1 cellular context compared by ENCODE assay signal in the genomic region with DNA sequence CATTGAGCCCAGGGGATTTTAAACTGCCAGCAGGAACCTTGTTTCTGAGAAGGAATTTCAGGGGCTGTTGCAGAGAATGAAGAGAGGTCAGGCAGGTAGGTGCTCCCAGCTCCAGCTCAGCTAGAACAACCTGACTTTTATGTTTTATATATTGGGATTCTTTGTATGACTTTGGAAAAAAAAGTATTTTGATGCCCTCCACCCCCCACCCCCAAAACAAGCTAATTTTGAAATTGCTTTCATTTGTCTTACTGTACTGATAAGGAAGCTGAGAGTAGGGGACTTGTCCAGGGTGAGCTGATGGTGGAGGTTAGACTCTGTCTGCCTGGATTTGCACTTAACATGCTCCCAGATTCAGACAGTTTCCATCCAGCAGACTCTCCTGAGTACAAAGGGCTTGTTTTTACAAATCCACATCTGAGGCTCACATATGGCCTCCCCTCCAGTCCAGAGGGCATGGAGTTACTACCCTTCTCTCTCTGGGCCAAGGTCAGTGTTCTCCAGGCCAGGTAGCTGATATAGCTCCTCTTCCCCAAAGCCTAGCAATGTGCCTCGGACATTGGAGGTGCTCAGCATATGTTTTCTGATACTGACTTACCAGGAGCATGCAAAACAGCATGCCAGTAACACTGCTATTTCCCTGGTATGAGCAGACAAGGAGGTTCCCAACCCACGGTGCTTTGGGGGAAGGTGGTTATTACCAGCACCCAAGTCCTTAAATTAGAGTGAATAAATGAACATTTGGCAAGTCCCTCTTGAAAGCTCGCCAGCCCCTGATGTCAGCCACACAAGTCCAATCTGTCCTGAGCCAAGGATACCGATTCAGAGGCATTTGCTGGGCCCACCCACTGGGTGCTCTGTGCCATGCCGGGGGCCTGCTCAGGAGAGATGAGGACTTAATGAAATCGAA.
TF ChIP-seq lines count a peak whose summit lies in the region.

No MANE protein-coding gene starts in this region.

TF ChIP-seq in HepG2, 621 proteins besides CTCF, POLR2A, EP300 and RAD21 (continued from another document and continues in another):
- TF ChIP-seq, protein P1, sequence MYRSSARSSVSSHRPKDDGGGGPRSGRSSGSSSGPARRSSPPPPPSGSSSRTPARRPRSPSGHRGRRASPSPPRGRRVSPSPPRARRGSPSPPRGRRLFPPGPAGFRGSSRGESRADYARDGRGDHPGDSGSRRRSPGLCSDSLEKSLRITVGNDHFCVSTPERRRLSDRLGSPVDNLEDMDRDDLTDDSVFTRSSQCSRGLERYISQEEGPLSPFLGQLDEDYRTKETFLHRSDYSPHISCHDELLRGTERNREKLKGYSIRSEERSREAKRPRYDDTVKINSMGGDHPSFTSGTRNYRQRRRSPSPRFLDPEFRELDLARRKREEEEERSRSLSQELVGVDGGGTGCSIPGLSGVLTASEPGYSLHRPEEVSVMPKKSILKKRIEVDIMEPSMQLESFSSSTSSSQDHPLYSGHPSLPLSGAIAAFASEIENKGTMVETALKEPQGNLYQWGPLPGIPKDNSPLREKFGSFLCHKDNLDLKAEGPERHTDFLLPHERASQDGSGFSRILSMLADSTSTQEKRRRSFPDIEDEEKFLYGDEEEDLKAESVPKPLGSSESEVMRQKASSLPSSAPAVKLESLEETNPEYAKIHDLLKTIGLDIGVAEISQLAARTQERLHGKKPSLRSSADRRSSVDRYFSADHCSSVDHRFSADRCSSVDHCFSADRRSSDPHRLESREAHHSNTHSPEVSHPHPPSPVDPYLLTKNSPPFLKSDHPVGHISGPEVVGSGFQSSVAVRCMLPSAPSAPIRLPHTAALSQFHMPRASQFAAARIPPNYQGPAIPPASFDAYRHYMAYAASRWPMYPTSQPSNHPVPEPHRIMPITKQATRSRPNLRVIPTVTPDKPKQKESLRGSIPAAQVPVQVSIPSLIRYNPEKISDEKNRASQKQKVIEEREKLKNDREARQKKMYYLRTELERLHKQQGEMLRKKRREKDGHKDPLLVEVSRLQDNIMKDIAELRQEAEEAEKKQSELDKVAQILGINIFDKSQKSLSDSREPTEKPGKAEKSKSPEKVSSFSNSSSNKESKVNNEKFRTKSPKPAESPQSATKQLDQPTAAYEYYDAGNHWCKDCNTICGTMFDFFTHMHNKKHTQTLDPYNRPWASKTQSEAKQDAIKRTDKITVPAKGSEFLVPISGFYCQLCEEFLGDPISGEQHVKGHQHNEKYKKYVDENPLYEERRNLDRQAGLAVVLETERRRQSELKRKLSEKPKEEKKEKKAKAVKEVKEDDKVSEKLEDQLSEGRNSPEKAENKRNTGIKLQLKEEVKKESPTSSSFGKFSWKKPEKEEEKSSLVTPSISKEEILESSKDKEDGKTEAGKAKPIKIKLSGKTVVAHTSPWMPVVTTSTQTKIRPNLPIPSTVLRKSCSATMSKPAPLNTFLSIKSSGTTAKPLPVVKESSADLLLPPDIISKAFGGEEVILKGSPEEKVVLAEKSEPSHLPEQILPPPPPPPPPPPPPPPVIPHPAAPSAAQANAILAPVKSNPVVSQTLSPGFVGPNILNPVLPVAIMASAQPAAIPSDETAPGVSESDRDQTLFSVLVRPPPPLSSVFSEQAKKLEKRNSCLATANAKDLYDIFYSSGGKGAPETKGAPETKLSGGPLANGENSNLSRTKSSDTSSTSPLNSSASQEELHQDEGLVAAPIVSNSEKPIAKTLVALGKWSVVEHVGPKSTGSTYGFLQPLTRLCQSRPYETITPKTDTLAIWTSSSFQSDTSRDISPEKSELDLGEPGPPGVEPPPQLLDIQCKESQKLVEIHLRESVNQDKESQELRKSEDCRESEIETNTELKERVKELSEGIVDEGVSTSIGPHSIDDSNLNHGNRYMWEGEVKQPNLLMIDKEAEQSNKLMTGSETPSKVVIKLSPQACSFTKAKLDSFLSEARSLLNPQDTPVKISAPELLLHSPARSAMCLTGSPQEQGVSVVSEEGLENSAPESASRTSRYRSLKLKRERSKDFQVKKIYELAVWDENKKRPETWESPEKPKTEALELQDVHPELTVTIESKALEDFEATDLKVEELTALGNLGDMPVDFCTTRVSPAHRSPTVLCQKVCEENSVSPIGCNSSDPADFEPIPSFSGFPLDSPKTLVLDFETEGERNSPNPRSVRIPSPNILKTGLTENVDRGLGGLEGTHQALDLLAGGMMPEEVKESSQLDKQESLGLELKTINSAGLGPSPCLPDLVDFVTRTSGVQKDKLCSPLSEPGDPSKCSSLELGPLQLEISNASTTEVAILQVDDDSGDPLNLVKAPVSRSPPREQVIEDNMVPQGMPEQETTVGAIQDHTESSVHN (CRISPR knock-in tag; IDR thresholded peaks at IDR 0.05): peak; percentile 86; the same call in 1 of the 2 replicates
- TF ChIP-seq, protein P2, sequence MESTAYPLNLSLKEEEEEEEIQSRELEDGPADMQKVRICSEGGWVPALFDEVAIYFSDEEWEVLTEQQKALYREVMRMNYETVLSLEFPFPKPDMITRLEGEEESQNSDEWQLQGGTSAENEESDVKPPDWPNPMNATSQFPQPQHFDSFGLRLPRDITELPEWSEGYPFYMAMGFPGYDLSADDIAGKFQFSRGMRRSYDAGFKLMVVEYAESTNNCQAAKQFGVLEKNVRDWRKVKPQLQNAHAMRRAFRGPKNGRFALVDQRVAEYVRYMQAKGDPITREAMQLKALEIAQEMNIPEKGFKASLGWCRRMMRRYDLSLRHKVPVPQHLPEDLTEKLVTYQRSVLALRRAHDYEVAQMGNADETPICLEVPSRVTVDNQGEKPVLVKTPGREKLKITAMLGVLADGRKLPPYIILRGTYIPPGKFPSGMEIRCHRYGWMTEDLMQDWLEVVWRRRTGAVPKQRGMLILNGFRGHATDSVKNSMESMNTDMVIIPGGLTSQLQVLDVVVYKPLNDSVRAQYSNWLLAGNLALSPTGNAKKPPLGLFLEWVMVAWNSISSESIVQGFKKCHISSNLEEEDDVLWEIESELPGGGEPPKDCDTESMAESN (CRISPR knock-in tag; conservative IDR thresholded peaks at IDR 0.05): peak; percentile 65; the same call in 1 of the 2 replicates
- TF ChIP-seq, protein P3, sequence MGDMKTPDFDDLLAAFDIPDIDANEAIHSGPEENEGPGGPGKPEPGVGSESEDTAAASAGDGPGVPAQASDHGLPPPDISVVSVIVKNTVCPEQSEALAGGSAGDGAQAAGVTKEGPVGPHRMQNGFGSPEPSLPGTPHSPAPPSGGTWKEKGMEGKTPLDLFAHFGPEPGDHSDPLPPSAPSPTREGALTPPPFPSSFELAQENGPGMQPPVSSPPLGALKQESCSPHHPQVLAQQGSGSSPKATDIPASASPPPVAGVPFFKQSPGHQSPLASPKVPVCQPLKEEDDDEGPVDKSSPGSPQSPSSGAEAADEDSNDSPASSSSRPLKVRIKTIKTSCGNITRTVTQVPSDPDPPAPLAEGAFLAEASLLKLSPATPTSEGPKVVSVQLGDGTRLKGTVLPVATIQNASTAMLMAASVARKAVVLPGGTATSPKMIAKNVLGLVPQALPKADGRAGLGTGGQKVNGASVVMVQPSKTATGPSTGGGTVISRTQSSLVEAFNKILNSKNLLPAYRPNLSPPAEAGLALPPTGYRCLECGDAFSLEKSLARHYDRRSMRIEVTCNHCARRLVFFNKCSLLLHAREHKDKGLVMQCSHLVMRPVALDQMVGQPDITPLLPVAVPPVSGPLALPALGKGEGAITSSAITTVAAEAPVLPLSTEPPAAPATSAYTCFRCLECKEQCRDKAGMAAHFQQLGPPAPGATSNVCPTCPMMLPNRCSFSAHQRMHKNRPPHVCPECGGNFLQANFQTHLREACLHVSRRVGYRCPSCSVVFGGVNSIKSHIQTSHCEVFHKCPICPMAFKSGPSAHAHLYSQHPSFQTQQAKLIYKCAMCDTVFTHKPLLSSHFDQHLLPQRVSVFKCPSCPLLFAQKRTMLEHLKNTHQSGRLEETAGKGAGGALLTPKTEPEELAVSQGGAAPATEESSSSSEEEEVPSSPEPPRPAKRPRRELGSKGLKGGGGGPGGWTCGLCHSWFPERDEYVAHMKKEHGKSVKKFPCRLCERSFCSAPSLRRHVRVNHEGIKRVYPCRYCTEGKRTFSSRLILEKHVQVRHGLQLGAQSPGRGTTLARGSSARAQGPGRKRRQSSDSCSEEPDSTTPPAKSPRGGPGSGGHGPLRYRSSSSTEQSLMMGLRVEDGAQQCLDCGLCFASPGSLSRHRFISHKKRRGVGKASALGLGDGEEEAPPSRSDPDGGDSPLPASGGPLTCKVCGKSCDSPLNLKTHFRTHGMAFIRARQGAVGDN (CRISPR knock-in tag; IDR thresholded peaks at IDR 0.05): peak; percentile 31; the same call in 1 of the 2 replicates
- TF ChIP-seq, protein P4, sequence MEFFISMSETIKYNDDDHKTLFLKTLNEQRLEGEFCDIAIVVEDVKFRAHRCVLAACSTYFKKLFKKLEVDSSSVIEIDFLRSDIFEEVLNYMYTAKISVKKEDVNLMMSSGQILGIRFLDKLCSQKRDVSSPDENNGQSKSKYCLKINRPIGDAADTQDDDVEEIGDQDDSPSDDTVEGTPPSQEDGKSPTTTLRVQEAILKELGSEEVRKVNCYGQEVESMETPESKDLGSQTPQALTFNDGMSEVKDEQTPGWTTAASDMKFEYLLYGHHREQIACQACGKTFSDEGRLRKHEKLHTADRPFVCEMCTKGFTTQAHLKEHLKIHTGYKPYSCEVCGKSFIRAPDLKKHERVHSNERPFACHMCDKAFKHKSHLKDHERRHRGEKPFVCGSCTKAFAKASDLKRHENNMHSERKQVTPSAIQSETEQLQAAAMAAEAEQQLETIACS (CRISPR knock-in tag; IDR thresholded peaks at IDR 0.05): no peak
- TF ChIP-seq MAFG (CRISPR knock-in tag; IDR thresholded peaks at IDR 0.05) (no peak), ZNF83 (CRISPR knock-in tag; IDR thresholded peaks at IDR 0.05; ENCODE audit: borderline replicate concordance) (0 out of 2 replicates have a peak, but pooled peaks have one; percentile 19), SCMH1 (CRISPR knock-in tag; IDR thresholded peaks at IDR 0.05; ENCODE audit: borderline replicate concordance) (no peak), ZFY (CRISPR knock-in tag; IDR thresholded peaks at IDR 0.05) (0 out of 2 replicates have a peak, but pooled peaks have one; percentile 37), SP1 (IDR thresholded peaks at IDR 0.05) (no peak), SP1 (CRISPR knock-in tag; IDR thresholded peaks at IDR 0.05) (no peak), MAZ (IDR thresholded peaks at IDR 0.05; ENCODE audit: borderline replicate concordance, low read depth, low read length) (no peak), MAZ (CRISPR knock-in tag; IDR thresholded peaks at IDR 0.05; ENCODE audit: low read depth) (peak; percentile 46; the same call in 1 of the 2 replicates), GTF2F1 (IDR thresholded peaks at IDR 0.05; ENCODE audit: low read length) (no peak), ZNF879 (CRISPR knock-in tag; IDR thresholded peaks at IDR 0.05) (no peak), SYNCRIP (IDR thresholded peaks at IDR 0.05; ENCODE audit: insufficient read depth, low read depth, low read length) (no peak), MTA3 (CRISPR knock-in tag; IDR thresholded peaks at IDR 0.05) (no peak), ZNF530 (CRISPR knock-in tag; IDR thresholded peaks at IDR 0.05; ENCODE audit: low read depth) (0 out of 2 replicates have a peak, but pooled peaks have one; percentile 39)
- TF ChIP-seq, protein P5, sequence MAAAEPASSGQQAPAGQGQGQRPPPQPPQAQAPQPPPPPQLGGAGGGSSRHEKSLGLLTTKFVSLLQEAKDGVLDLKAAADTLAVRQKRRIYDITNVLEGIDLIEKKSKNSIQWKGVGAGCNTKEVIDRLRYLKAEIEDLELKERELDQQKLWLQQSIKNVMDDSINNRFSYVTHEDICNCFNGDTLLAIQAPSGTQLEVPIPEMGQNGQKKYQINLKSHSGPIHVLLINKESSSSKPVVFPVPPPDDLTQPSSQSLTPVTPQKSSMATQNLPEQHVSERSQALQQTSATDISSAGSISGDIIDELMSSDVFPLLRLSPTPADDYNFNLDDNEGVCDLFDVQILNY (CRISPR knock-in tag; conservative IDR thresholded peaks at IDR 0.05): no peak
- TF ChIP-seq, protein P6, sequence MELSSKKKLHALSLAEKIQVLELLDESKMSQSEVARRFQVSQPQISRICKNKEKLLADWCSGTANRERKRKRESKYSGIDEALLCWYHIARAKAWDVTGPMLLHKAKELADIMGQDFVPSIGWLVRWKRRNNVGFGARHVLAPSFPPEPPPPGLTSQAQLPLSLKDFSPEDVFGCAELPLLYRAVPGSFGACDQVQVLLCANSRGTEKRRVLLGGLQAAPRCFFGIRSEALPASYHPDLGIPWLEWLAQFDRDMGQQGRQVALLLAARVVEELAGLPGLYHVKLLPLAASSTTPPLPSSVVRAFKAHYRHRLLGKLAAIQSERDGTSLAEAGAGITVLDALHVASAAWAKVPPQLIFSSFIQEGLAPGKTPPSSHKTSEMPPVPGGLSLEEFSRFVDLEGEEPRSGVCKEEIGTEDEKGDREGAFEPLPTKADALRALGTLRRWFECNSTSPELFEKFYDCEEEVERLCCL (CRISPR knock-in tag; IDR thresholded peaks at IDR 0.05; ENCODE audit: borderline replicate concordance): peak; percentile 46; the same call in 1 of the 2 replicates
- TF ChIP-seq, protein P7, sequence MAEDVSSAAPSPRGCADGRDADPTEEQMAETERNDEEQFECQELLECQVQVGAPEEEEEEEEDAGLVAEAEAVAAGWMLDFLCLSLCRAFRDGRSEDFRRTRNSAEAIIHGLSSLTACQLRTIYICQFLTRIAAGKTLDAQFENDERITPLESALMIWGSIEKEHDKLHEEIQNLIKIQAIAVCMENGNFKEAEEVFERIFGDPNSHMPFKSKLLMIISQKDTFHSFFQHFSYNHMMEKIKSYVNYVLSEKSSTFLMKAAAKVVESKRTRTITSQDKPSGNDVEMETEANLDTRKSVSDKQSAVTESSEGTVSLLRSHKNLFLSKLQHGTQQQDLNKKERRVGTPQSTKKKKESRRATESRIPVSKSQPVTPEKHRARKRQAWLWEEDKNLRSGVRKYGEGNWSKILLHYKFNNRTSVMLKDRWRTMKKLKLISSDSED (CRISPR knock-in tag; IDR thresholded peaks at IDR 0.05): no peak
- TF ChIP-seq, protein P8, sequence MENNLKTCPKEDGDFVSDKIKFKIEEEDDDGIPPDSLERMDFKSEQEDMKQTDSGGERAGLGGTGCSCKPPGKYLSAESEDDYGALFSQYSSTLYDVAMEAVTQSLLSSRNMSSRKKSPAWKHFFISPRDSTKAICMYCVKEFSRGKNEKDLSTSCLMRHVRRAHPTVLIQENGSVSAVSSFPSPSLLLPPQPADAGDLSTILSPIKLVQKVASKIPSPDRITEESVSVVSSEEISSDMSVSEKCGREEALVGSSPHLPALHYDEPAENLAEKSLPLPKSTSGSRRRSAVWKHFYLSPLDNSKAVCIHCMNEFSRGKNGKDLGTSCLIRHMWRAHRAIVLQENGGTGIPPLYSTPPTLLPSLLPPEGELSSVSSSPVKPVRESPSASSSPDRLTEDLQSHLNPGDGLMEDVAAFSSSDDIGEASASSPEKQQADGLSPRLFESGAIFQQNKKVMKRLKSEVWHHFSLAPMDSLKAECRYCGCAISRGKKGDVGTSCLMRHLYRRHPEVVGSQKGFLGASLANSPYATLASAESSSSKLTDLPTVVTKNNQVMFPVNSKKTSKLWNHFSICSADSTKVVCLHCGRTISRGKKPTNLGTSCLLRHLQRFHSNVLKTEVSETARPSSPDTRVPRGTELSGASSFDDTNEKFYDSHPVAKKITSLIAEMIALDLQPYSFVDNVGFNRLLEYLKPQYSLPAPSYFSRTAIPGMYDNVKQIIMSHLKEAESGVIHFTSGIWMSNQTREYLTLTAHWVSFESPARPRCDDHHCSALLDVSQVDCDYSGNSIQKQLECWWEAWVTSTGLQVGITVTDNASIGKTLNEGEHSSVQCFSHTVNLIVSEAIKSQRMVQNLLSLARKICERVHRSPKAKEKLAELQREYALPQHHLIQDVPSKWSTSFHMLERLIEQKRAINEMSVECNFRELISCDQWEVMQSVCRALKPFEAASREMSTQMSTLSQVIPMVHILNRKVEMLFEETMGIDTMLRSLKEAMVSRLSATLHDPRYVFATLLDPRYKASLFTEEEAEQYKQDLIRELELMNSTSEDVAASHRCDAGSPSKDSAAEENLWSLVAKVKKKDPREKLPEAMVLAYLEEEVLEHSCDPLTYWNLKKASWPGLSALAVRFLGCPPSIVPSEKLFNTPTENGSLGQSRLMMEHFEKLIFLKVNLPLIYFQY (CRISPR knock-in tag; IDR thresholded peaks at IDR 0.05; ENCODE audit: borderline replicate concordance): 0 out of 2 replicates have a peak, but pooled peaks have one; percentile 28
